ENCODE assay signal across 9 cellular contexts in the genomic region with DNA sequence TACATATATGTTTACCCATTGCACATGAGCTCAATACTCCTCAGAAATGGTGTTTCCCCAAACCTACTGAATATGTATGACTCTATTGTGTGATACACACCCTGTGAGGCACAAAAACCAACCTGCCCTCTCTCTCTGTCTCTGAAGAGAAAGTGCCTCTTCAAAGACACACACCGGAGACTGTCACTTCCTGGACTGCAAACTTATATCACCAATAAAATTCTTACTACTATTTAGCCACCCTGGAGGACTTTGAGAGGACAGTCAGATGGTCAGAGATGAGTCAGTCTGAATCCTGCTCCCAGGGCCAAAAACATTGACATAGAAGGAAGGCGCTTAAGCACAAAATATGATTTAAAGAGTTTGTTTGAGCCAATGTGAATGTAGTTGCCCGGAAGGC.
DNase-seq lines count a peak whose midpoint lies in the region; ATAC-seq, FAIRE-seq and TF ChIP-seq lines count a peak whose summit lies in the region.
"Had no signal": no experiment of that assay in that cellular context is flagged by ENCODE, and none has a peak within 500 bp of the region (broad histone marks: within the 10 kb centered on the region; RNA-seq: fewer than 3 reads in every experiment).

No MANE protein-coding gene starts in this region.

- FAIRE-seq in frontal cortex (lab: Jason Lieb, UNC) = no peak
- FAIRE-seq: islet of Langerhans had no signal

- H2AFZ ChIP-seq in osteoblast (ENCODE audit: low read length) = peak overlapping the region; percentile 18

- DNase-seq in GM12865 (ENCODE audit: low read depth) (peak; percentile 4), T-helper 22 cell (ENCODE audit: low read depth) (peak; percentile 39), MCF 10A (ENCODE audit: unreplicated experiment) (peak; percentile 43), osteoblast (ENCODE audit: insufficient read length, low spot score, missing footprints) (peak; percentile 80), GF-D8 (lab: John Stamatoyannopoulos, UW) (no peak), frontal cortex (ENCODE audit: low spot score in 2 of 2) (no peak), NCI-H146 (lab: John Stamatoyannopoulos, UW) (no peak)

- no peaks in the 10 kb centered on the region for H3K27me3 Mint-ChIP-seq in MCF 10A (ENCODE audit: insufficient read depth, unreplicated experiment)

- no peak overlapping the region for H3K4me3 ChIP-seq in GM12865 (ENCODE audit: low read depth, low read length)
- no peak overlapping the region for H3K4me3 ChIP-seq in osteoblast (ENCODE audit: insufficient read depth, low read length)

- POLR2A ChIA-PET in MCF 10A (lab: Yijun Ruan, JAX) = interaction anchor here (1.1 kb wide), 1 partner anchor 16 kb away, joined by 4 read pairs; no protein-coding TSS in a partner anchor

- intact Hi-C loops in MCF 10A (cut with micrococcal nuclease) = no loop called here

- peak overlapping the region; percentile 5 for H3K27ac Mint-ChIP-seq in MCF 10A (ENCODE audit: low read depth, unreplicated experiment)

- no peaks in the 10 kb centered on the region for H3K9me3 Mint-ChIP-seq in MCF 10A (ENCODE audit: unreplicated experiment)

- CTCF ChIA-PET in MCF 10A (lab: Yijun Ruan, JAX) = interaction anchor here (0.6 to 3.0 kb wide), 9 partner anchors 7 to 53 kb away, joined by 3 to 53 read pairs (median 8); no protein-coding TSS in a partner anchor

- H3K4me2 ChIP-seq in osteoblast (ENCODE audit: insufficient read depth, low read length) = peak overlapping the region; percentile 29

- BruUV-seq in MCF 10A (replicated peaks; lab: Mats Ljungman, UMichigan) = no TSS peak

- H3K4me1 ChIP-seq in osteoblast (ENCODE audit: insufficient read depth, low read length) = peaks cover 19% of the 10 kb centered on the region

- no peaks in the 10 kb centered on the region for H4K20me1 ChIP-seq in osteoblast (ENCODE audit: insufficient read depth, low read length)

- H3K27me3 ChIP-seq in osteoblast (ENCODE audit: insufficient read depth, low read length) = no peaks in the 10 kb centered on the region

- H3K36me3 ChIP-seq in osteoblast (ENCODE audit: insufficient read depth, low read length) = no peaks in the 10 kb centered on the region

- H3K79me2 ChIP-seq in osteoblast (ENCODE audit: insufficient read depth, low read length) = no peaks in the 10 kb centered on the region

- ATAC-seq in HG03039 (IDR thresholded peaks at IDR 0.05; ENCODE audit: unreplicated experiment) = no peak

- H3K9me3 ChIP-seq in osteoblast (ENCODE audit: low read depth, low read length) = no peaks in the 10 kb centered on the region

- peaks cover 21% of the 10 kb centered on the region for H3K4me1 Mint-ChIP-seq in MCF 10A (ENCODE audit: insufficient read depth, unreplicated experiment)

- no peak overlapping the region for H3K4me3 Mint-ChIP-seq in MCF 10A (ENCODE audit: unreplicated experiment)

- TF ChIP-seq CTCF in GM12865 (IDR thresholded peaks at IDR 0.05; ENCODE audit: insufficient read depth, low read depth, low read length, missing control alignments) = no peak
- no peak for TF ChIP-seq CTCF in MCF 10A (IDR thresholded peaks at IDR 0.05; ENCODE audit: unreplicated experiment)
- TF ChIP-seq CTCF in osteoblast (IDR thresholded peaks at IDR 0.05; ENCODE audit: extremely low read depth, low read depth, low read length) = no peak

- H3K36me3 Mint-ChIP-seq in MCF 10A (ENCODE audit: insufficient read depth, unreplicated experiment) = no peaks in the 10 kb centered on the region

- H3K27ac ChIP-seq in osteoblast (ENCODE audit: low read depth, low read length) = peak overlapping the region; percentile 42

Comparison
In these comparisons a context has a peak if more than half of its experiments do, and no peak if none do; other contexts are left out.
1. DNase-seq: peak in GM12865 (single experiment), T-helper 22 cell (single experiment), MCF 10A (single experiment) and osteoblast (single experiment); none in GF-D8 (single experiment), frontal cortex (0 of 2) and NCI-H146 (single experiment).